8 cellular contexts compared by ENCODE assay signal in the genomic region with DNA sequence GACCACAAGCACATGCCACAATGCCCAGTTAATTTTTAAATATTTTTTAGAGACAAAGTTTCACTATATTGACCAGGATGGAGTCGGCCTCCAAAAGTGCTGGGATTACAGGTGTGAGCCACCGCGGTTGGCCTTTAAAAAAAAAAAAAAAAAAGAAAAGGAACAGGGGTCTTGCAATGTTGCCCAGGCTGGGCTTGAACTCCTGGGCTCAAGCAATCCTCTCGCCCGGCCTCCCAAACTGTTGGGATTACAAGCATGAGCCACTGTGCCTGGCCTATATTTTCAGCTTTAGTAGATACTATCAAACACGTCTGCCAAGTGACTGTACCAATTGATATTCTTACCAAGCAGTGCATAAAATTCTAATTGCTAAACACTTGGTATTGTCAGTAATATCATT.
"Had no signal": no experiment of that assay in that cellular context is flagged by ENCODE, and none has a peak within 500 bp of the region (broad histone marks: within the 10 kb centered on the region; RNA-seq: fewer than 3 reads in every experiment).

No MANE protein-coding gene starts in this region.

- H3K4me3 ChIP-seq: GM23248, HAP-1 had no signal

- H3K9ac ChIP-seq: GM23248 had no signal

- FAIRE-seq: HTR-8/SVneo had no signal

- H3K27ac ChIP-seq: GM23248 had no signal

- ATAC-seq: HCT116 had no signal

- H2AFZ ChIP-seq: GM23248 had no signal

- DNase-seq: GM23248, GOT3, H7, HFFc6, KG1 had no signal

- H3K9me3 ChIP-seq: HAP-1 had no signal
